Comparison of ENCODE assay signal across 29 cellular contexts in the genomic region with DNA sequence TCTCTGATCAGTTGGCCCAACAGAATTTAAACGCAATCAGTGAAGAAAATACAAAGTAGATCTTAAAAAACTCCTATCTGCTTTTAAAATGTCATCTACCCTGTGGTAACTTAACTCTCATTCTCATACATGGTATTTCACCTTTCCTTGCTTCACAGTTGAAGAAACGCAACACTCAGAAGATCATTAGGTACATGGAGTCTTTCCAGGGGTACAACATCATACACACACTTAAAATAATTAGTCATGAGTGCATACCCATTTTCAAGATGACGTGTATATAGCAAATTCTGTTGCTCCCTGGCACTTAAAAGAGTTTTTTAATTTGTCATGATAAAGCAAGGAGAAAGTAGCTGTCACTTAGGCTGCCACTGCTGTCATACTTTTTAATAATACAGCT.
"Had no signal": no experiment of that assay in that cellular context is flagged by ENCODE, and none has a peak within 500 bp of the region (broad histone marks: within the 10 kb centered on the region; RNA-seq: fewer than 3 reads in every experiment).

No MANE protein-coding gene starts in this region.

- FAIRE-seq: TTC549 had no signal

- H3K9me3 ChIP-seq: ascending aorta, breast epithelium had no signal

- H3K27ac ChIP-seq: ascending aorta, brain microvascular endothelial cell, breast epithelium, VCaP had no signal

- H3K4me3 ChIP-seq: ascending aorta, breast epithelium had no signal

- H3K27me3 ChIP-seq: ascending aorta, brain microvascular endothelial cell, breast epithelium had no signal

- H3K4me1 ChIP-seq: ascending aorta, breast epithelium had no signal

- ATAC-seq: activated CD8-positive, alpha-beta memory T cell treated with anti-CD3 and anti-CD28 coated beads, Interleukin-2, amount 10 ng/mL, durations not matched to agents 7 days and 5 days; activated CD8-positive, alpha-beta T cell treated with anti-CD3 and anti-CD28 coated beads for 36 hours; activated naive CD8-positive, alpha-beta T cell treated with anti-CD3 and anti-CD28 coated beads, Interleukin-2, amount 50 U/mL, for 24 hours; T-helper 17 cell had no signal

- H3K36me3 ChIP-seq: ascending aorta, brain microvascular endothelial cell, breast epithelium had no signal

- DNase-seq: activated B cell treated with CpG ODN at 0.5 μM for 24 hours; activated CD4-positive, alpha-beta memory T cell treated with anti-CD3 and anti-CD28 coated beads for 36 hours; activated CD4-positive, alpha-beta T cell treated with anti-CD3 and anti-CD28 coated beads for 4 hours; activated CD4-positive, alpha-beta T cell treated with anti-CD3 and anti-CD28 coated beads, Interleukin-2, amount 10 ng/mL, durations not matched to agents 24 days and 14 days; activated CD4-positive, alpha-beta T cell treated with anti-CD3 and anti-CD28 coated beads, Interleukin-2, amount 50 U/mL, for 1 hour; activated CD4-positive, alpha-beta T cell treated with anti-CD3 and anti-CD28 coated beads, Interleukin-2, amount 50 U/mL, for 4 hours; activated CD4-positive, CD25-positive, alpha-beta regulatory T cell treated with anti-CD3 and anti-CD28 coated beads, Interleukin-2, amount 50 U/mL, for 72 hours; activated CD8-positive, alpha-beta memory T cell treated with anti-CD3 and anti-CD28 coated beads for 24 hours; activated CD8-positive, alpha-beta memory T cell treated with anti-CD3 and anti-CD28 coated beads, Interleukin-2, amount 10 ng/mL, durations not matched to agents 7 days and 5 days; activated CD8-positive, alpha-beta memory T cell treated with anti-CD3 and anti-CD28 coated beads, Interleukin-2, amount 50 U/mL, for 48 hours; activated CD8-positive, alpha-beta T cell treated with anti-CD3 and anti-CD28 coated beads for 36 hours; activated effector memory CD4-positive, alpha-beta T cell treated with Interleukin-2 at 50 U/mL for 16 hours; activated gamma-delta T cell; activated naive CD4-positive, alpha-beta T cell treated with anti-CD3 and anti-CD28 coated beads, Interleukin-2, amount 10 ng/mL, durations not matched to agents 7 days and 5 days; activated naive CD4-positive, alpha-beta T cell treated with Interleukin-2 at 50 U/mL for 16 hours; activated naive CD8-positive, alpha-beta T cell treated with anti-CD3 and anti-CD28 coated beads, Interleukin-2, amount 10 ng/mL, durations not matched to agents 7 days and 5 days; activated naive CD8-positive, alpha-beta T cell treated with anti-CD3 and anti-CD28 coated beads, Interleukin-2, amount 50 U/mL, for 24 hours; activated T-cell treated with anti-CD3 and anti-CD28 coated beads, Interleukin-2, amount 50 U/mL, for 24 hours; activated T-cell treated with anti-CD3 and anti-CD28 coated beads, Interleukin-2, amount 50 U/mL, for 48 hours; amygdala; anterior cingulate cortex; brain microvascular endothelial cell; central memory CD4-positive, alpha-beta T cell; T-helper 17 cell; T1000 had no signal
